8 cellular contexts compared by ENCODE assay signal in genomic region chr9:214488-215448, GRCh38. TPM values are rescaled to one million over a fixed set of nuclear protein-coding genes. Genes with fewer than 3 reads are reported as not detected.
DNase-seq lines count a peak whose midpoint lies in the region; ATAC-seq and TF ChIP-seq lines count a peak whose summit lies in the region.

TSS of gene DOCK8 (plus strand) at chr9:214865. CDS start at chr9:214977, 112 bp downstream.

- H3K4me2 ChIP-seq in OCI-LY1 (ENCODE audit: low read length) = peak within 1 kb of the TSS; percentile 73

- H3K27me3 ChIP-seq in OCI-LY1 (ENCODE audit: insufficient read depth, low read length) = no peaks in the 10 kb centered on the region
- no peaks in the 10 kb centered on the region for H3K27me3 ChIP-seq in upper lobe of right lung

- no peaks in the 10 kb centered on the region for H3K9me3 ChIP-seq in OCI-LY1 (ENCODE audit: low read length)
- H3K9me3 ChIP-seq in upper lobe of right lung = no peaks in the 10 kb centered on the region

- H3K9ac ChIP-seq in OCI-LY1 (ENCODE audit: low read length) = peak within 1 kb of the TSS; percentile 28; the same call in 1 of the 2 replicates

- DNase-seq in NCI-H748 (lab: John Stamatoyannopoulos, UW; ENCODE audit: unreplicated experiment) (peak; percentile 71), NCI-H748 treated with DMSO at 0.1 percent for 48 hours (lab: John Stamatoyannopoulos, UW) (no peak), glomerular endothelial cell (ENCODE audit: extremely low read depth, low read depth, low spot score) (no peak), posterior vena cava (ENCODE audit: low spot score) (peak; percentile 93), upper lobe of right lung (peak; percentile 94)
- DNase-seq in activated T-helper 1 cell treated with anti-CD3 and anti-CD28 coated beads, Interleukin-2, amount 50 U/mL, for 16 hours (ENCODE audit: low read depth in 1 of 2, low spot score in 1 of 2) = peak; percentile 27 to 32

- H3K36me3 ChIP-seq in OCI-LY1 (ENCODE audit: insufficient read depth, low read length) = no peaks in the 10 kb centered on the region
- no peaks in the 10 kb centered on the region for H3K36me3 ChIP-seq in upper lobe of right lung

- intact Hi-C loops in posterior vena cava (cut with DNase I) (no loop called here), upper lobe of right lung (cut with DNase I) (no loop called here)

- TF ChIP-seq CTCF in OCI-LY1 (IDR thresholded peaks at IDR 0.05; ENCODE audit: low read length) (peak; percentile 20; the same call in 1 of the 2 replicates), upper lobe of right lung (IDR thresholded peaks at IDR 0.05) (peak; percentile 56)

- peak; percentile 90 for ATAC-seq in HG03045 (IDR thresholded peaks at IDR 0.05; ENCODE audit: unreplicated experiment)
- ATAC-seq in upper lobe of right lung = peak; percentile 94

- no peak within 1 kb of the TSS for H3K27ac ChIP-seq in OCI-LY1 (ENCODE audit: low read depth, low read length, poor library complexity, severe bottlenecking)
- peak within 1 kb of the TSS; percentile 89 for H3K27ac ChIP-seq in upper lobe of right lung

- H3K4me3 ChIP-seq in OCI-LY1 (ENCODE audit: low read depth, low read length, poor library complexity, severe bottlenecking) = peak within 1 kb of the TSS; percentile 56
- H3K4me3 ChIP-seq in upper lobe of right lung = peak within 1 kb of the TSS; percentile 62

- no peaks in the 10 kb centered on the region for H3F3A ChIP-seq in OCI-LY1 (ENCODE audit: insufficient read depth, low read length)

- H3K4me1 ChIP-seq in OCI-LY1 (ENCODE audit: insufficient read depth, low read length, severe bottlenecking) (peaks cover 4% of the 10 kb centered on the region), upper lobe of right lung (peaks cover 16% of the 10 kb centered on the region)

- H3K9me2 ChIP-seq in OCI-LY1 (ENCODE audit: low read depth, low read length) = no peaks in the 10 kb centered on the region

- no peak within 1 kb of the TSS for H2AFZ ChIP-seq in OCI-LY1 (ENCODE audit: low read length)

- no peaks in the 10 kb centered on the region for H3K79me2 ChIP-seq in OCI-LY1 (ENCODE audit: insufficient read depth, low read length)

- no peaks in the 10 kb centered on the region for H4K20me1 ChIP-seq in OCI-LY1 (ENCODE audit: insufficient read depth, low read length)

RNA-seq across cellular contexts. Expression of gene DOCK8, which starts in this region (rescaled TPM):
- 1.2 and 12.5 TPM in 2 replicates for total RNA-seq in glomerular endothelial cell
- total RNA-seq in posterior vena cava = 10 to 100 TPM; 17.9 to 20.6 TPM
- 83.4 TPM for total RNA-seq in upper lobe of right lung

Comparison
In these comparisons a context has a peak if more than half of its experiments do, and no peak if none do; other contexts are left out.
1. DNase-seq: peak in NCI-H748 (single experiment), activated T-helper 1 cell treated with anti-CD3 and anti-CD28 coated beads, Interleukin-2, amount 50 U/mL, for 16 hours (2 of 2), posterior vena cava (single experiment) and upper lobe of right lung (single experiment); none in NCI-H748 treated with DMSO at 0.1 percent for 48 hours (single experiment) and glomerular endothelial cell (single experiment).